ENCODE assay signal across 8 cellular contexts in the genomic region with DNA sequence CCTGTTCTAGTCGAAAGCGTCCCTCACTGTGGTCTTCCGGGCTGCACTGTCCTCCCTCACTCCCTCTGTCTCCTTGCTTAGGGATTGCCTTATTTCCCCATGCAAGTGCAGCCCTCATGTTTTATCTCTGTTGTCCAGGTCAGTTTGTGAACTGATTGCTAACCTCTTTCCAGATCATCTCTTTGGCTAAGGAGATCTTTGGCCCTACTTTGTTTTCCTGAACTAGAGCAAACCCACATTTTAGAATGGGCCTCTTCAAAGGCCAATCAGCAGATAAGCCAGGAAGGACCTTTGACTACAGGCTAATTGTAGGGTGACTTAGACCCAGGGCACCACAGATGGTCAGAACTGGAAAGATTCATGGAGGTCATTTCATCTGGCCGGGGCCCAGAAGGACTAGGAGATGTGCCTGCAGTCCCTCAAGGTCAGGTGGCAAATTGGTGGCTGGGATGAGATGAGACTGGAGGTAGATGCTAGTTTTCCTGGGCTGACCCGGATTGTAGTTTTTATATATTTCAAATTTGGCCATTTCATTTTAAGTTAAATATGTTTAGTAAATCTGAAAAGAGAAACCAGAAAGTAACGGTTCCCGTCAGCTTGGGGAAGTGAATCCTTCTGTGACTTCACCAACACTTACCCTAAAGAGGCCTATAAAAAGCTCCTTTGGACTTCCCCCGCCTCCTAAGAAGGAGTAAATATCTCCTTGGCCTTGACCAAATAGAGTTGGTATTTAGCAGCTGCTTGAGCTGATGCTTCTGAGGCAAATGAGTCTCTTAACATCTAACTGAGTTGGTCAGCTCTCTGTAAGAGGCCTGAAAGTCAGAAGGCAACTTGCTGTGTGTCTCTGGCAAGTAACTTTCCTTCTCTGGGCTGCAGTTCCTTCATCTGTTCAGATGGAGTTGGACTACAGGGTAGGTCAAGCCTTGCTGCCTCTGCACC. TPM values are rescaled to one million over a fixed set of nuclear protein-coding genes. Genes with fewer than 3 reads are reported as not detected.
DNase-seq lines count a peak whose midpoint lies in the region; ATAC-seq and TF ChIP-seq lines count a peak whose summit lies in the region.

No MANE protein-coding gene starts in this region.

- H3K4me3 Mint-ChIP-seq in activated T-cell treated with anti-CD3 and anti-CD28 coated beads, Interleukin-2, amount 50 U/mL, for 4 hours, result peak overlapping the region; percentile 42

- 82 to 87% (median 84%) methylated on average over 8 of the region's 8 CpGs for WGBS in psoas muscle, 3 donors

- DNase-seq in stimulated activated CD4-positive, alpha-beta T cell treated with anti-CD3 and anti-CD28 coated beads, Interleukin-1b, Interleukin-23, amount 100 ng/mL, for 48 hours, result peak; percentile 22
- no peak for DNase-seq in stimulated activated CD4-positive, alpha-beta T cell treated with anti-CD3 and anti-CD28 coated beads, Interleukin-12 subunit alpha, Interleukin-12 subunit beta, amount 100 ng/mL, for 4 hours
- DNase-seq in activated T-cell treated with anti-CD3 and anti-CD28 coated beads, Interleukin-2, amount 50 U/mL, for 4 hours, result no peak
- DNase-seq in psoas muscle (no peak), NCI-H69 (lab: John Stamatoyannopoulos, UW) (no peak), NCI-H1694 (lab: John Stamatoyannopoulos, UW) (no peak), KG1 (lab: John Stamatoyannopoulos, UW) (no peak)

- no peaks in the 10 kb centered on the region for H3K4me1 ChIP-seq in psoas muscle

- H3K4me3 ChIP-seq in psoas muscle, result no peak overlapping the region

- H3K4me1 Mint-ChIP-seq in activated T-cell treated with anti-CD3 and anti-CD28 coated beads, Interleukin-2, amount 50 U/mL, for 4 hours (ENCODE audit: low read depth), result peaks cover 29% of the 10 kb centered on the region

- peak overlapping the region; percentile 46 for H3K27ac ChIP-seq in psoas muscle

- no peak for TF ChIP-seq CTCF in psoas muscle (IDR thresholded peaks at IDR 0.05)

- no peaks in the 10 kb centered on the region for H3K27me3 ChIP-seq in psoas muscle (ENCODE audit: insufficient read depth in 3 of 3, low read length in 2 of 3)

- intact Hi-C loops in psoas muscle (cut with DNase I), result no loop called here

- no peaks in the 10 kb centered on the region for H3K9me3 ChIP-seq in psoas muscle

- H3K9me3 Mint-ChIP-seq in activated T-cell treated with anti-CD3 and anti-CD28 coated beads, Interleukin-2, amount 50 U/mL, for 4 hours, result no peaks in the 10 kb centered on the region

- H3K27me3 Mint-ChIP-seq in activated T-cell treated with anti-CD3 and anti-CD28 coated beads, Interleukin-2, amount 50 U/mL, for 4 hours (ENCODE audit: low read depth), result no peaks in the 10 kb centered on the region

- ATAC-seq in HG03097 (IDR thresholded peaks at IDR 0.05; ENCODE audit: low FRiP score, unreplicated experiment) (peak; percentile 56), psoas muscle (no peak)
- ATAC-seq in activated T-cell treated with anti-CD3 and anti-CD28 coated beads, Interleukin-2, amount 50 U/mL, for 4 hours, result peak; percentile 81 to 83

- no peaks in the 10 kb centered on the region for H3K36me3 ChIP-seq in psoas muscle (ENCODE audit: insufficient read depth in 1 of 2, low read depth in 1 of 2)

- no peaks in the 10 kb centered on the region for H3K36me3 Mint-ChIP-seq in activated T-cell treated with anti-CD3 and anti-CD28 coated beads, Interleukin-2, amount 50 U/mL, for 4 hours (ENCODE audit: insufficient read depth)

RNA-seq across cellular contexts. Expression of a gene that starts 6.3 kb away (rescaled TPM):
- 100 to 1,000 TPM; 111 to 140 (median 134) TPM for total RNA-seq in activated T-cell treated with anti-CD3 and anti-CD28 coated beads, Interleukin-2, amount 50 U/mL, for 4 hours
- 10 to 100 TPM; 11.3 to 41.7 (median 16.0) TPM for total RNA-seq in psoas muscle
- polyA plus RNA-seq in psoas muscle, result 10 to 100 TPM; 24.9 to 52.7 (median 34.5) TPM

RNA-seq across cellular contexts. Expression of a gene that starts 24.5 kb away (rescaled TPM):
- 10 to 100 TPM; 35.4 to 39.8 (median 38.4) TPM for total RNA-seq in activated T-cell treated with anti-CD3 and anti-CD28 coated beads, Interleukin-2, amount 50 U/mL, for 4 hours
- 10 to 100 TPM; 19.2 to 45.8 (median 37.6) TPM for total RNA-seq in psoas muscle
- polyA plus RNA-seq in psoas muscle, result 10 to 100 TPM; 27.9 to 44.8 (median 32.2) TPM

RNA-seq across cellular contexts. Expression of a gene that starts 33.8 kb away (rescaled TPM):
- total RNA-seq in activated T-cell treated with anti-CD3 and anti-CD28 coated beads, Interleukin-2, amount 50 U/mL, for 4 hours, result 100 to 1,000 TPM; 131 to 167 (median 160) TPM
- 100 to 1,000 TPM; 105 to 161 (median 131) TPM for total RNA-seq in psoas muscle
- 100 to 1,000 TPM in 2 of 3 donors, 10 to 100 TPM in 1; 98.2 to 165 (median 122) TPM for polyA plus RNA-seq in psoas muscle

RNA-seq across cellular contexts. Expression of a gene that starts 34.1 kb away (rescaled TPM):
- total RNA-seq in activated T-cell treated with anti-CD3 and anti-CD28 coated beads, Interleukin-2, amount 50 U/mL, for 4 hours, result 10 to 100 TPM; 64.2 to 80.5 (median 71.2) TPM
- total RNA-seq in psoas muscle, result 10 to 100 TPM; 21.3 to 40.6 (median 30.2) TPM
- polyA plus RNA-seq in psoas muscle, result 10 to 100 TPM; 13.8 to 37.4 (median 27.3) TPM

Comparison
In these comparisons a context has a peak if more than half of its experiments do, and no peak if none do; other contexts are left out.
1. ATAC-seq: peak in HG03097 (single experiment) and activated T-cell treated with anti-CD3 and anti-CD28 coated beads, Interleukin-2, amount 50 U/mL, for 4 hours (2 of 2); none in psoas muscle (0 of 4).